ENCODE assay signal across 1 cellular context in the genomic region with DNA sequence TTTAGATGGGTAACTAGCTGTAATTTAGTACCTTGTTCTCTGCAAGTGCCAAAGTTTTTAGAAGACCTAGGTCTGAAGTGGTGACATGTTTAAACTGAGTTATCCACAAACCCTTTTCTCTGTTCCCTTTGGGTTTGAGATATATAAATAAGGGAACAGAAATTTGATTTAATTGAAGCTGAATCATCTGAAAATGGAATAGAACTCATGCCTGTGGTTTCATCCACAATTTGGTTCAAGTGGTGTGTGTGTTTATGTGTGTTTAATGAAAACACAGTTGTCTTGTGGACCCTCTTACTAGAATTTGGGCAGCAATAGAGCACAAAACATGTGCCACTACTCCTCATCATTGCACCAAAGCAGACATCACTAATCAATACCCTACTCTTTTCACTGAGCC.
TF ChIP-seq lines count a peak whose summit lies in the region.

No MANE protein-coding gene starts in this region.

TF ChIP-seq in IMR-90, 13 proteins besides CTCF, POLR2A, EP300 and RAD21:
- TF ChIP-seq FOS (IDR thresholded peaks at IDR 0.05; ENCODE audit: low read depth, low read length) (no peak), MAZ (IDR thresholded peaks at IDR 0.05; ENCODE audit: borderline replicate concordance, low read depth, low read length) (no peak), CHD1 (IDR thresholded peaks at IDR 0.05; ENCODE audit: low read depth, low read length) (no peak), RFX5 (IDR thresholded peaks at IDR 0.05; ENCODE audit: low read depth, low read length) (no peak), MAFK (IDR thresholded peaks at IDR 0.05; ENCODE audit: low read depth, low read length) (no peak), RCOR1 (IDR thresholded peaks at IDR 0.05; ENCODE audit: insufficient replicate concordance, low read length) (no peak), CEBPB (IDR thresholded peaks at IDR 0.05; ENCODE audit: low read depth, low read length) (no peak), SMC3 (IDR thresholded peaks at IDR 0.05; ENCODE audit: low read depth, low read length) (no peak), BHLHE40 (IDR thresholded peaks at IDR 0.05; ENCODE audit: low read depth, low read length) (no peak), NFE2L2 (IDR thresholded peaks at IDR 0.05; ENCODE audit: low read depth, low read length) (no peak)
- TF ChIP-seq, protein P1, sequence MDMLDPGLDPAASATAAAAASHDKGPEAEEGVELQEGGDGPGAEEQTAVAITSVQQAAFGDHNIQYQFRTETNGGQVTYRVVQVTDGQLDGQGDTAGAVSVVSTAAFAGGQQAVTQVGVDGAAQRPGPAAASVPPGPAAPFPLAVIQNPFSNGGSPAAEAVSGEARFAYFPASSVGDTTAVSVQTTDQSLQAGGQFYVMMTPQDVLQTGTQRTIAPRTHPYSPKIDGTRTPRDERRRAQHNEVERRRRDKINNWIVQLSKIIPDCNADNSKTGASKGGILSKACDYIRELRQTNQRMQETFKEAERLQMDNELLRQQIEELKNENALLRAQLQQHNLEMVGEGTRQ (IDR thresholded peaks at IDR 0.05; ENCODE audit: low read depth, low read length) = no peak
- TF ChIP-seq, protein P2, sequence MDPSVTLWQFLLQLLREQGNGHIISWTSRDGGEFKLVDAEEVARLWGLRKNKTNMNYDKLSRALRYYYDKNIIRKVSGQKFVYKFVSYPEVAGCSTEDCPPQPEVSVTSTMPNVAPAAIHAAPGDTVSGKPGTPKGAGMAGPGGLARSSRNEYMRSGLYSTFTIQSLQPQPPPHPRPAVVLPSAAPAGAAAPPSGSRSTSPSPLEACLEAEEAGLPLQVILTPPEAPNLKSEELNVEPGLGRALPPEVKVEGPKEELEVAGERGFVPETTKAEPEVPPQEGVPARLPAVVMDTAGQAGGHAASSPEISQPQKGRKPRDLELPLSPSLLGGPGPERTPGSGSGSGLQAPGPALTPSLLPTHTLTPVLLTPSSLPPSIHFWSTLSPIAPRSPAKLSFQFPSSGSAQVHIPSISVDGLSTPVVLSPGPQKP (IDR thresholded peaks at IDR 0.05; ENCODE audit: borderline replicate concordance, low read depth, low read length) = no peak
